In the genomic region with DNA sequence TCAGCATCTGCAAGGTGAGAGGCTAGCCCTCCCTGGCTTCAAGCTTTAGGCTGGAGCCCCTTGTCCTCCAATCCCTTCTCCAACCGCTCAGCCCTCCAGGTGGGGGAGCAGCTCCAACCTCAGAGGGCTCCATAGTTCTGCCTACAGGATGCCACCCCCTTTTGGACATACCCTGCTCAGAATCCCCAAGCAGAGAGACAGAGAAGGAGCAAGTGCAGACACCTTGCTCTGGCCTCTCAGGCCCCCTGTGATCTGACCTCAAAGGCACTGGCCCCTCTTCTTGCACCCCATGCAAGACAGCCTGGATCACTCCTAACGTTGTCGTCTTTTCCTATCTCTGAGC, we compare ENCODE assay signal across 19 cellular contexts.
DNase-seq lines count a peak whose midpoint lies in the region; ATAC-seq and TF ChIP-seq lines count a peak whose summit lies in the region.
"Had no signal": no experiment of that assay in that cellular context is flagged by ENCODE, and none has a peak within 500 bp of the region (broad histone marks: within the 10 kb centered on the region; RNA-seq: fewer than 3 reads in every experiment).

No MANE protein-coding gene starts in this region.

- H2BK120ac ChIP-seq in mesendoderm (ENCODE audit: low read depth, low read length), result no peak overlapping the region

- H3K27me3 ChIP-seq in BLaER1 treated with 17β-estradiol and CSF1 and Interleukin-3, amounts not matched to agents 10 nM and 100 nM, result no peaks in the 10 kb centered on the region
- H3K27me3 ChIP-seq in WERI-Rb-1 (ENCODE audit: insufficient read depth, low read depth, severe bottlenecking) (no peaks in the 10 kb centered on the region), mesendoderm (ENCODE audit: insufficient read depth, low read length, poor library complexity) (no peaks in the 10 kb centered on the region)
- H3K27me3 ChIP-seq: BE2C had no signal

- peak overlapping the region; percentile 66 to 82 (median 73) for H3K4me2 ChIP-seq in BLaER1 treated with 17β-estradiol and CSF1 and Interleukin-3, amounts not matched to agents 10 nM and 100 nM
- no peak overlapping the region for H3K4me2 ChIP-seq in mesendoderm (ENCODE audit: low read length)
- H3K4me2 ChIP-seq: A549, PC-9 had no signal

- H3K9me3 ChIP-seq in BLaER1 treated with 17β-estradiol and CSF1 and Interleukin-3, amounts not matched to agents 10 nM and 100 nM (replicated peaks in 1 of 11), result no peaks in the 10 kb centered on the region
- no peaks in the 10 kb centered on the region for H3K9me3 ChIP-seq in WERI-Rb-1 (ENCODE audit: severe bottlenecking)
- H3K9me3 ChIP-seq: A549, BE2C, HAP-1 had no signal

- no peaks in the 10 kb centered on the region for H3K27me3 Mint-ChIP-seq in activated naive CD4-positive, alpha-beta T cell treated with anti-CD3 and anti-CD28 coated beads, Interleukin-2, amount 50 U/mL, for 24 hours

- H3K36me3 ChIP-seq in BLaER1 treated with 17β-estradiol and CSF1 and Interleukin-3, amounts not matched to agents 10 nM and 100 nM, result no peaks in the 10 kb centered on the region
- H3K36me3 ChIP-seq in WERI-Rb-1 (no peaks in the 10 kb centered on the region), mesendoderm (ENCODE audit: control insufficient read depth, insufficient read depth, low read length) (no peaks in the 10 kb centered on the region)
- H3K36me3 ChIP-seq: BE2C, HAP-1 had no signal

- H3K4me1 ChIP-seq in BLaER1 treated with 17β-estradiol and CSF1 and Interleukin-3, amounts not matched to agents 10 nM and 100 nM, result peaks cover 43 to 89% (median 74%) of the 10 kb centered on the region in 10 experiments
- H3K4me1 ChIP-seq in mesendoderm (ENCODE audit: control insufficient read depth, low read depth, low read length), result no peaks in the 10 kb centered on the region
- H3K4me1 ChIP-seq: HAP-1 had no signal

- H3K27ac ChIP-seq in BLaER1 treated with 17β-estradiol and CSF1 and Interleukin-3, amounts not matched to agents 10 nM and 100 nM, result peak overlapping the region in 2 of 11 experiments; percentile 6 to 7; a peak in 2 of 22 replicates
- H3K27ac ChIP-seq in WERI-Rb-1, result peak overlapping the region; percentile 85
- H3K27ac ChIP-seq in mesendoderm (ENCODE audit: low read depth, low read length), result no peak overlapping the region
- H3K27ac ChIP-seq: A549, PC-9 had no signal

- no peak overlapping the region for H3K18ac ChIP-seq in mesendoderm (ENCODE audit: low read length)

- H3K23ac ChIP-seq in mesendoderm (ENCODE audit: low read length), result no peak overlapping the region

- H3K36me3 Mint-ChIP-seq in activated naive CD4-positive, alpha-beta T cell treated with anti-CD3 and anti-CD28 coated beads, Interleukin-2, amount 50 U/mL, for 24 hours, result no peaks in the 10 kb centered on the region
- H3K36me3 Mint-ChIP-seq: IgD-negative memory B cell had no signal

- no peak overlapping the region; a peak in 1 of 20 replicates for H3K4me3 ChIP-seq in BLaER1 treated with 17β-estradiol and CSF1 and Interleukin-3, amounts not matched to agents 10 nM and 100 nM
- H3K4me3 ChIP-seq in WERI-Rb-1 (ENCODE audit: low read depth, low read length), result no peak overlapping the region
- H3K4me3 ChIP-seq in mesendoderm (ENCODE audit: low read length), result no peak overlapping the region
- H3K4me3 ChIP-seq: A549, HAP-1, PC-9 had no signal

- no peaks in the 10 kb centered on the region for H3K9me3 Mint-ChIP-seq in activated naive CD4-positive, alpha-beta T cell treated with anti-CD3 and anti-CD28 coated beads, Interleukin-2, amount 50 U/mL, for 24 hours
- H3K9me3 Mint-ChIP-seq: CD4-positive, alpha-beta T cell; IgD-negative memory B cell had no signal

- H2BK15ac ChIP-seq in mesendoderm (replicated peaks; ENCODE audit: low read depth), result no peak overlapping the region

- H3K79me2 ChIP-seq in mesendoderm (ENCODE audit: control insufficient read depth, insufficient read depth, low read length), result no peaks in the 10 kb centered on the region

- no peaks in the 10 kb centered on the region for H3K79me1 ChIP-seq in mesendoderm (ENCODE audit: low read length)

- H4K5ac ChIP-seq in mesendoderm (ENCODE audit: low read length), result no peak overlapping the region

- H4K20me1 ChIP-seq in BLaER1 treated with 17β-estradiol and CSF1 and Interleukin-3, amounts not matched to agents 10 nM and 100 nM, result no peaks in the 10 kb centered on the region

- no peak overlapping the region for H3K56ac ChIP-seq in mesendoderm (ENCODE audit: low read length)

- peak; percentile 31; the same call in 1 of the 2 replicates for TF ChIP-seq CTCF in WERI-Rb-1 (IDR thresholded peaks at IDR 0.05; ENCODE audit: low read depth, low read length)

- H3K4me3 Mint-ChIP-seq in activated naive CD4-positive, alpha-beta T cell treated with anti-CD3 and anti-CD28 coated beads, Interleukin-2, amount 50 U/mL, for 24 hours, result no peak overlapping the region
- H3K4me3 Mint-ChIP-seq: CD4-positive, alpha-beta T cell; IgD-negative memory B cell had no signal

- WGBS in mesendoderm (ENCODE audit: extremely low coverage, insufficient coverage, low lambda C conversion rate), result no CpG with 5 or more reads among the region's 3 CpGs

- H3K4me1 Mint-ChIP-seq in activated naive CD4-positive, alpha-beta T cell treated with anti-CD3 and anti-CD28 coated beads, Interleukin-2, amount 50 U/mL, for 24 hours, result peaks cover 22% of the 10 kb centered on the region

- H3K4ac ChIP-seq in mesendoderm (ENCODE audit: low read depth, low read length), result no peak overlapping the region

- H2BK5ac ChIP-seq in mesendoderm (ENCODE audit: low read length), result no peak overlapping the region

- peak overlapping the region; percentile 36 for H3K27ac Mint-ChIP-seq in activated naive CD4-positive, alpha-beta T cell treated with anti-CD3 and anti-CD28 coated beads, Interleukin-2, amount 50 U/mL, for 24 hours
- H3K27ac Mint-ChIP-seq: CD4-positive, alpha-beta T cell had no signal

- 0 out of 22 replicates have a peak overlapping the region, but pooled peaks of 2 of the 11 experiments have one; percentile 8 to 24 for H3K9ac ChIP-seq in BLaER1 treated with 17β-estradiol and CSF1 and Interleukin-3, amounts not matched to agents 10 nM and 100 nM
- H3K9ac ChIP-seq in mesendoderm (ENCODE audit: low read length), result no peak overlapping the region

- no peak for DNase-seq in activated naive CD4-positive, alpha-beta T cell treated with Interleukin-2 at 50 U/mL for 16 hours
- DNase-seq in WERI-Rb-1 (peak; percentile 51), mesendoderm (peak; percentile 44), cerebellar cortex (ENCODE audit: low spot score) (no peak), NCI-H187 treated with DMSO at 0.1 percent for 48 hours (lab: John Stamatoyannopoulos, UW) (no peak)
- DNase-seq: BE2C; CD4-positive, alpha-beta T cell; COR-L47; DMS79; MV-4-11; PC-9; RPMI8226; SHP77 had no signal

- ATAC-seq in HG03571 (IDR thresholded peaks at IDR 0.05; ENCODE audit: unreplicated experiment), result no peak

- H4K8ac ChIP-seq in mesendoderm (ENCODE audit: low read depth, low read length), result no peak overlapping the region

- H2AK5ac ChIP-seq in mesendoderm (ENCODE audit: low read length), result no peak overlapping the region

Comparison
In these comparisons a context has a peak if more than half of its experiments do, and no peak if none do; other contexts are left out.
1. DNase-seq: peak in WERI-Rb-1 (single experiment) and mesendoderm (single experiment); none in activated naive CD4-positive, alpha-beta T cell treated with Interleukin-2 at 50 U/mL for 16 hours (single experiment), cerebellar cortex (single experiment) and NCI-H187 treated with DMSO at 0.1 percent for 48 hours (single experiment).